In genomic region chr16:57260294-57260929, GRCh38 we compare ENCODE assay signal across 8 cellular contexts. TPM values are rescaled to one million over a fixed set of nuclear protein-coding genes. Genes with fewer than 3 reads are reported as not detected.
DNase-seq lines count a peak whose midpoint lies in the region; ATAC-seq and TF ChIP-seq lines count a peak whose summit lies in the region.

No MANE protein-coding gene starts in this region.

- no peaks in the 10 kb centered on the region for H3K9me3 ChIP-seq in HCT116 (ENCODE audit: control insufficient read depth in 1 of 2, insufficient read depth in 1 of 2, low read depth in 1 of 2, low read length in 2 of 2)

- TF ChIP-seq CTCF in HCT116 (IDR thresholded peaks at IDR 0.05 in 2 of 3, conservative IDR thresholded peaks at IDR 0.05 in 1 of 3; ENCODE audit: borderline replicate concordance in 1 of 3, insufficient read depth in 1 of 3, low read depth in 2 of 3, low read length in 2 of 3) (no peak), retinal pigment epithelial cell (conservative IDR thresholded peaks at IDR 0.05; ENCODE audit: low read depth, low read length) (no peak)

- H3K27ac Mint-ChIP-seq in activated naive CD4-positive, alpha-beta T cell treated with anti-CD3 and anti-CD28 coated beads, Interleukin-2, amount 50 U/mL, for 24 hours, result peak overlapping the region; percentile 83

- no peak for TF ChIP-seq RAD21 in HCT116 (IDR thresholded peaks at IDR 0.05; ENCODE audit: low read depth)

- H3K4me1 ChIP-seq in HCT116 (ENCODE audit: control insufficient read depth in 1 of 2, insufficient read depth in 2 of 2, low read length in 2 of 2), result peaks cover 0 to 8% of the 10 kb centered on the region in 2 experiments; a peak in 1 of 4 replicates

- H3K9me3 Mint-ChIP-seq in activated naive CD4-positive, alpha-beta T cell treated with anti-CD3 and anti-CD28 coated beads, Interleukin-2, amount 50 U/mL, for 24 hours, result no peaks in the 10 kb centered on the region

- POLR2A ChIA-PET in HCT116 (lab: Charles Lee), result interaction anchor here (0.9 kb wide), 1 partner anchor 15 kb away, joined by 3 read pairs; the partner anchor contains the start of gene ARL2BP

- no peak for TF ChIP-seq POLR2A in HCT116 (IDR thresholded peaks at IDR 0.05; ENCODE audit: borderline replicate concordance, extremely low read depth, insufficient read depth, insufficient read length)

- no peaks in the 10 kb centered on the region for H3K27me3 ChIP-seq in HCT116 (ENCODE audit: insufficient read depth, low read length)

- peak; percentile 75 for DNase-seq in AG20443 (ENCODE audit: low spot score)
- no peak for DNase-seq in HCT116 (ENCODE audit: low read depth, low spot score)
- peak; percentile 77 for DNase-seq in hepatic stellate cell (ENCODE audit: low spot score)
- peak; percentile 39 for DNase-seq in retinal pigment epithelial cell (ENCODE audit: low read depth)

- no TSS peak for BruUV-seq in HCT116 (replicated peaks; lab: Mats Ljungman, UMichigan)

- H3K4me3 Mint-ChIP-seq in activated naive CD4-positive, alpha-beta T cell treated with anti-CD3 and anti-CD28 coated beads, Interleukin-2, amount 50 U/mL, for 24 hours, result peak overlapping the region; percentile 75

- 0 out of 2 replicates have a peak, but pooled peaks have one; percentile 36 for ATAC-seq in HCT116
- no peak for ATAC-seq in GM21367 (IDR thresholded peaks at IDR 0.05; ENCODE audit: unreplicated experiment)
- ATAC-seq in GM18873 (IDR thresholded peaks at IDR 0.05; ENCODE audit: low FRiP score, unreplicated experiment), result no peak
- no peak for ATAC-seq in HG03460 (IDR thresholded peaks at IDR 0.05; ENCODE audit: unreplicated experiment)

- H3K9ac ChIP-seq in HCT116 (ENCODE audit: low read length), result no peak overlapping the region

- no peak overlapping the region for H3K27ac ChIP-seq in HCT116 (ENCODE audit: low read depth, low read length)

- H3K9me2 ChIP-seq in HCT116 (ENCODE audit: insufficient read depth), result no peaks in the 10 kb centered on the region

- intact Hi-C loops in HCT116 (cut with micrococcal nuclease), result no loop called here

- H3K36me3 ChIP-seq in HCT116 (ENCODE audit: control insufficient read depth in 1 of 2, insufficient read depth in 2 of 2, low read length in 2 of 2), result no peaks in the 10 kb centered on the region

- H3K79me2 ChIP-seq in HCT116 (ENCODE audit: insufficient read depth, low read length), result no peaks in the 10 kb centered on the region

- no peak overlapping the region for H2AFZ ChIP-seq in HCT116 (ENCODE audit: low read depth, low read length, poor library complexity, severe bottlenecking)

- H4K20me1 ChIP-seq in HCT116 (ENCODE audit: insufficient read depth), result no peaks in the 10 kb centered on the region

- H3K4me3 ChIP-seq in HCT116 (replicated peaks in 1 of 2; ENCODE audit: low read depth in 1 of 2, low read length in 2 of 2) (no peak overlapping the region), retinal pigment epithelial cell (ENCODE audit: low read length) (no peak overlapping the region)

- peaks cover 31% of the 10 kb centered on the region for H3K4me1 Mint-ChIP-seq in activated naive CD4-positive, alpha-beta T cell treated with anti-CD3 and anti-CD28 coated beads, Interleukin-2, amount 50 U/mL, for 24 hours

- RAD21 ChIA-PET in HCT116 (lab: Charles Lee; ENCODE audit: low non-redundant PET in 1 of 2, low total read pairs in 2 of 2, uncharacterized antibody in 2 of 2, unreplicated experiment in 2 of 2), result interaction anchor here in 1 of 2 experiments (0.7 kb wide), 1 partner anchor 34 kb away, joined by 3 read pairs; no protein-coding TSS in a partner anchor

- no peaks in the 10 kb centered on the region for H3K27me3 Mint-ChIP-seq in activated naive CD4-positive, alpha-beta T cell treated with anti-CD3 and anti-CD28 coated beads, Interleukin-2, amount 50 U/mL, for 24 hours

- no peak overlapping the region for H3K4me2 ChIP-seq in HCT116 (ENCODE audit: low read length)

- peaks cover 1% of the 10 kb centered on the region for H3K36me3 Mint-ChIP-seq in activated naive CD4-positive, alpha-beta T cell treated with anti-CD3 and anti-CD28 coated beads, Interleukin-2, amount 50 U/mL, for 24 hours

- CTCF ChIA-PET in HCT116 (lab: Charles Lee), result no interaction called here

TF ChIP-seq in HCT116, 20 proteins besides CTCF, POLR2A, EP300 and RAD21:
- no peak for TF ChIP-seq CBX3 (IDR thresholded peaks at IDR 0.05; ENCODE audit: low read depth)
- TF ChIP-seq SP1 (IDR thresholded peaks at IDR 0.05; ENCODE audit: low read depth), result no peak
- TF ChIP-seq MAX (IDR thresholded peaks at IDR 0.05), result no peak
- no peak for TF ChIP-seq REST (IDR thresholded peaks at IDR 0.05; ENCODE audit: low read depth)
- TF ChIP-seq YY1 (IDR thresholded peaks at IDR 0.05; ENCODE audit: extremely low read depth, insufficient replicate concordance, low read depth, low read length), result no peak
- TF ChIP-seq ATF3 (IDR thresholded peaks at IDR 0.05), result no peak

RNA-seq across cellular contexts. Expression of gene ARL2BP, which starts 15.4 kb away (rescaled TPM):
- total RNA-seq in HCT116 (2021; ENCODE audit: unreplicated experiment), result 28.8 TPM
- 17.8 and 19.7 TPM in 2 replicates for polyA plus RNA-seq in HCT116 (2012)

RNA-seq across cellular contexts. Expression of gene PLLP, which starts 24.1 kb away (rescaled TPM):
- total RNA-seq in HCT116 (2021; ENCODE audit: unreplicated experiment), result 3.1 TPM
- polyA plus RNA-seq in HCT116 (2012), result 5.3 and 5.9 TPM in 2 replicates
